In the genomic region with DNA sequence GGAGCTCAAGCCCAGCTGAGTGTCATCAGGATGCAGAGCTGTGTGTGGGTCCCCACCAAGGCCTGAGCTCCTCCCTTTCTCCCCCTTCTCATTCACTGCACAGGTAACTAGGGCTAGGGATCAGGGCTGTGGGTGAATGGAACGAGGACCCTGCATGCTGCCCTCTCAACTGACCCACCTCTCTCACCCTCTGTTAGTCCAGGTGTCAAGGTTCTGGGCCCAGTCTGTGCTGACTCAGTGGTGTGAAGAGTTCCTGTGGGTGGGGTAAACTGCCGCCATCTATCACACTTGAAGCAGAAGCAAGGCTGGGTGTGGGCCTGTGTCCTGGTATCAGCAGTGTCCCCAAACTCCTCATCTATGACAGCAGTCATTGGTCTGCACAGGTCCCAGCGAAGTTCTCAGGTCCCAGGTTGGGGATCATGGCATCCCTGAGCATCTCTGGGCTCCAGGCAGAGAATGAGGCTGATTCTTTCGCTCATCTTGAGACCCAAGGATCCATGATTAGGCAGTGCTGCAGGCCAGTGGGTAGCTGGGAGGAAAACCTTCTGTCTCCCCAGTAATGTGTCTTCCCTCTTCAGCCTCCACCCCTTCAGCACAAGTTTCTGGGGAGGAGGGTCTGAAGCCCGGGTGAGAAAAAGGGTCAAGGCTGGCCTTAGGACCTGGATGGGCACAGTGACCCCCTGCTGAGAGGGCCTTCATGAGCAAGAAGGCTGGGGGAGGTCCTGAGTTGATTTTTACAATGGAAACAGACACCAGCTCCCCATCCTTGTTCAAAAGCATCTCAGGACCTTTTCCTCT, we compare ENCODE assay signal across 17 cellular contexts.
"Had no signal": no experiment of that assay in that cellular context is flagged by ENCODE, and none has a peak within 500 bp of the region (broad histone marks: within the 10 kb centered on the region; RNA-seq: fewer than 3 reads in every experiment).

No MANE protein-coding gene starts in this region.

- H3K27ac Mint-ChIP-seq: dendritic cell treated with granulocyte-macrophage colony-stimulating factor and Interleukin-4, amounts not matched to agents 40 ng/mL and 50 ng/mL, for 4 days; effector memory CD8-positive, alpha-beta T cell; mesothelial cell of epicardium; natural killer cell had no signal

- H3K27me3 ChIP-seq: transverse colon had no signal

- H3K9me3 ChIP-seq: psoas muscle, thoracic aorta, transverse colon had no signal

- DNase-seq: effector memory CD8-positive, alpha-beta T cell; foreskin keratinocyte; kidney; left colon; natural killer cell; nucleus accumbens; psoas muscle; stimulated activated CD4-positive, alpha-beta T cell treated with anti-CD3 and anti-CD28 coated beads, Interleukin-2, amount 100 ng/mL, for 24 hours; stimulated activated CD4-positive, alpha-beta T cell treated with anti-CD3 and anti-CD28 coated beads, Interleukin-4, amount 100 ng/mL, for 4 hours; stimulated activated naive CD4-positive, alpha-beta T cell; stomach; transverse colon had no signal

- H3K27ac ChIP-seq: foreskin keratinocyte, psoas muscle, skin epidermis, stomach, thoracic aorta, transverse colon had no signal

- H3K4me3 ChIP-seq: psoas muscle, skin epidermis, stomach, thoracic aorta, transverse colon had no signal

- H3K9me3 Mint-ChIP-seq: dendritic cell treated with granulocyte-macrophage colony-stimulating factor and Interleukin-4, amounts not matched to agents 40 ng/mL and 50 ng/mL, for 4 days; effector memory CD8-positive, alpha-beta T cell; mesothelial cell of epicardium; natural killer cell; neural crest cell had no signal

- H3K36me3 Mint-ChIP-seq: mesothelial cell of epicardium, natural killer cell had no signal

- H3K4me1 Mint-ChIP-seq: mesothelial cell of epicardium, natural killer cell had no signal

- ATAC-seq: effector memory CD8-positive, alpha-beta T cell; foreskin keratinocyte; left colon; natural killer cell had no signal

- H3K36me3 ChIP-seq: stomach, thoracic aorta, transverse colon had no signal

- H3K4me1 ChIP-seq: foreskin keratinocyte, psoas muscle, transverse colon had no signal

- H3K4me3 Mint-ChIP-seq: dendritic cell treated with granulocyte-macrophage colony-stimulating factor and Interleukin-4, amounts not matched to agents 40 ng/mL and 50 ng/mL, for 4 days; effector memory CD8-positive, alpha-beta T cell; mesothelial cell of epicardium; natural killer cell; neural crest cell had no signal
